Comparison of ENCODE assay signal across 8 cellular contexts in genomic region chr4:2165391-2165790, GRCh38.
"Had no signal": no experiment of that assay in that cellular context is flagged by ENCODE, and none has a peak within 500 bp of the region (broad histone marks: within the 10 kb centered on the region; RNA-seq: fewer than 3 reads in every experiment).

No MANE protein-coding gene starts in this region.

- ATAC-seq: GM12878 had no signal

- FAIRE-seq: G401.6, GM12878, GM12891, GM12892, GM18507, GM19239 had no signal

- DNase-seq: GDM1, GF-D8 had no signal

- H3K4me3 ChIP-seq: GM12878 had no signal
